Comparison of ENCODE assay signal across 16 cellular contexts in genomic region chr12:119686776-119687175, GRCh38.
"Had no signal": no experiment of that assay in that cellular context is flagged by ENCODE, and none has a peak within 500 bp of the region (broad histone marks: within the 10 kb centered on the region; RNA-seq: fewer than 3 reads in every experiment).

No MANE protein-coding gene starts in this region.

- H3K9me3 Mint-ChIP-seq: neural crest cell; stimulated activated naive B cell treated with anti-CD40 and anti-IgM and Interleukin-4, amounts not matched to agents 10 μg/mL and 1 μg/mL and 100 μg/mL, for 72 hours had no signal

- DNase-seq: activated CD4-positive, alpha-beta T cell treated with anti-CD3 and anti-CD28 coated beads for 1 hour; activated CD4-positive, alpha-beta T cell treated with anti-CD3 and anti-CD28 coated beads, Interleukin-2, amount 50 U/mL, for 4 hours; activated naive CD4-positive, alpha-beta T cell treated with anti-CD3 and anti-CD28 coated beads, Interleukin-2, amount 50 U/mL, for 16 hours; activated T-cell treated with anti-CD3 and anti-CD28 coated beads for 4 hours; islet precursor cell; mammary epithelial cell; ovary; stimulated activated CD4-positive, alpha-beta T cell treated with anti-CD3 and anti-CD28 coated beads, Interleukin-12 subunit alpha, Interleukin-12 subunit beta, amount 100 ng/mL, for 4 hours; stimulated activated naive B cell treated with anti-CD40 and anti-IgM and Interleukin-4, amounts not matched to agents 10 μg/mL and 1 μg/mL and 100 μg/mL, for 72 hours; SW 1271; upper lobe of left lung had no signal

- H2AFZ ChIP-seq: hepatocyte had no signal

- H3K4me1 Mint-ChIP-seq: neural crest cell had no signal

- H3K79me2 ChIP-seq: hepatocyte had no signal

- H3K27me3 ChIP-seq: hepatocyte, ovary, SJSA1, upper lobe of left lung had no signal

- H3K36me3 ChIP-seq: ovary had no signal

- H3K4me2 ChIP-seq: hepatocyte had no signal

- H3K4me3 ChIP-seq: hepatocyte, ovary, SJSA1, upper lobe of left lung had no signal

- FAIRE-seq: endometrium had no signal

- H3K27ac ChIP-seq: hepatocyte, ovary, SJSA1, upper lobe of left lung had no signal

- H3K27me3 Mint-ChIP-seq: stimulated activated naive B cell treated with anti-CD40 and anti-IgM and Interleukin-4, amounts not matched to agents 10 μg/mL and 1 μg/mL and 100 μg/mL, for 72 hours had no signal

- H3K4me3 Mint-ChIP-seq: neural crest cell; stimulated activated naive B cell treated with anti-CD40 and anti-IgM and Interleukin-4, amounts not matched to agents 10 μg/mL and 1 μg/mL and 100 μg/mL, for 72 hours had no signal

- ATAC-seq: esophagus mucosa; stimulated activated naive B cell treated with anti-CD40 and anti-IgM and Interleukin-4, amounts not matched to agents 10 μg/mL and 1 μg/mL and 100 μg/mL, for 72 hours had no signal

- H3K27ac Mint-ChIP-seq: stimulated activated naive B cell treated with anti-CD40 and anti-IgM and Interleukin-4, amounts not matched to agents 10 μg/mL and 1 μg/mL and 100 μg/mL, for 72 hours had no signal

- H3K9me3 ChIP-seq: ovary, SJSA1, upper lobe of left lung had no signal
